22 cellular contexts compared by ENCODE assay signal in the genomic region with DNA sequence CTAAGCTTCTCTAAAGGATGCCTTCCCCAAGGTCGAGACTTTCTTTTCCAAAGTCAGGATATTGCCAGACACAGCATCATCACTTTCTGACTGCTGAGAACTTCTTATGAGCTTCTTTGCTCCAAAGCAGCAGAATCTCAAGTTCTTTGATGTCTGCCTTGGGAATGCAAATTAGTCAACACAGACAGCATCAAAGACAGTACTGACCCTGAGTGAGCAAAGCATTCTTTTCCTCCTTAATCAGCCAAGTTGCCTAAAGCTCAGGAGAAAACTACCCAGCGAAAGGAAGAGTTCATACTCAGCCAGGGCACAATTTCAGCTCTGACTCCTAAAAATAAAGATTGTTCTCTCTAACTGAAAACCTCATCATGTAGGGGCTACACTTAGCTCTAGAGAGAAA.
DNase-seq lines count a peak whose midpoint lies in the region; ATAC-seq, FAIRE-seq and TF ChIP-seq lines count a peak whose summit lies in the region.
"Had no signal": no experiment of that assay in that cellular context is flagged by ENCODE, and none has a peak within 500 bp of the region (broad histone marks: within the 10 kb centered on the region; RNA-seq: fewer than 3 reads in every experiment).

No MANE protein-coding gene starts in this region.

- no peaks in the 10 kb centered on the region for H3K79me2 ChIP-seq in ACC112 (ENCODE audit: control insufficient read depth, insufficient read depth, low read length, unreplicated experiment)

- no peaks in the 10 kb centered on the region for H3K27me3 ChIP-seq in ACC112 (ENCODE audit: insufficient read depth, low read length)
- no peaks in the 10 kb centered on the region for H3K27me3 ChIP-seq in brain microvascular endothelial cell (replicated peaks)
- no peaks in the 10 kb centered on the region for H3K27me3 ChIP-seq in H7 (ENCODE audit: control insufficient read depth, insufficient read depth, low read length)

- TF ChIP-seq CTCF in brain microvascular endothelial cell (IDR thresholded peaks at IDR 0.05; ENCODE audit: low read depth, low read length, missing control alignments), result no peak

- DNase-seq in HCEC 1CT, result peak; percentile 85
- peak; percentile 32 for DNase-seq in brain microvascular endothelial cell
- DNase-seq in kidney tubule cell (ENCODE audit: low spot score), result peak; percentile 35
- no peak for DNase-seq in stimulated activated naive CD8-positive, alpha-beta T cell treated with anti-CD3 and anti-CD28 coated beads, Interleukin-15, amount 100 ng/mL, for 72 hours
- no peak for DNase-seq in frontal cortex (ENCODE audit: low spot score in 2 of 2)
- DNase-seq in H7, result no peak
- DNase-seq: activated CD4-positive, alpha-beta T cell treated with anti-CD3 and anti-CD28 coated beads, Interleukin-2, amount 50 U/mL, for 48 hours; activated naive CD4-positive, alpha-beta T cell treated with anti-CD3 and anti-CD28 coated beads for 36 hours; head of caudate nucleus; immature natural killer cell; MV-4-11; NCI-H2081 treated with DMSO at 0.1 percent for 48 hours; NCI-H524 treated with DMSO at 0.1 percent for 48 hours; T-helper 1 cell had no signal

- ATAC-seq in stimulated activated naive CD8-positive, alpha-beta T cell treated with anti-CD3 and anti-CD28 coated beads, Interleukin-15, amount 100 ng/mL, for 72 hours, result no peak
- ATAC-seq in GM19023 (IDR thresholded peaks at IDR 0.05; ENCODE audit: unreplicated experiment), result no peak
- ATAC-seq: Right ventricle myocardium inferior; stimulated activated effector memory CD8-positive, alpha-beta T cell treated with anti-CD3 and anti-CD28 coated beads, Interleukin-12 subunit alpha, Interleukin-12 subunit beta, amount 100 ng/mL, for 72 hours had no signal

- in situ Hi-C loops in brain microvascular endothelial cell (cut with HindIII; ENCODE audit: low pct_ligation_motif_present, low sequenced_read_pairs), result no loop called here

- H3K27ac ChIP-seq in ACC112 (ENCODE audit: low read depth, low read length) (peak overlapping the region; percentile 50), brain microvascular endothelial cell (peak overlapping the region; percentile 20)
- H3K27ac ChIP-seq: VCaP had no signal

- no peak overlapping the region for H3K4me3 ChIP-seq in ACC112 (ENCODE audit: low read depth, low read length)
- no peak overlapping the region for H3K4me3 ChIP-seq in brain microvascular endothelial cell (ENCODE audit: low read depth, low read length)
- no peak overlapping the region for H3K4me3 ChIP-seq in H7 (ENCODE audit: insufficient read depth, low read depth, low read length)

- H3K36me3 ChIP-seq in ACC112 (ENCODE audit: insufficient read depth, low read length) (no peaks in the 10 kb centered on the region), brain microvascular endothelial cell (replicated peaks) (no peaks in the 10 kb centered on the region), H7 (replicated peaks; ENCODE audit: control insufficient read depth, insufficient read depth, low read length) (no peaks in the 10 kb centered on the region)

- H3K9me3 Mint-ChIP-seq in stimulated activated naive CD8-positive, alpha-beta T cell treated with anti-CD3 and anti-CD28 coated beads, Interleukin-15, amount 100 ng/mL, for 72 hours, result peaks cover 19 to 27% of the 10 kb centered on the region in 2 donors

- no peaks in the 10 kb centered on the region for H3K4me1 Mint-ChIP-seq in stimulated activated naive CD8-positive, alpha-beta T cell treated with anti-CD3 and anti-CD28 coated beads, Interleukin-15, amount 100 ng/mL, for 72 hours
- H3K4me1 Mint-ChIP-seq: immature natural killer cell; stimulated activated effector memory CD8-positive, alpha-beta T cell treated with anti-CD3 and anti-CD28 coated beads, Interleukin-12 subunit alpha, Interleukin-12 subunit beta, amount 100 ng/mL, for 72 hours had no signal

- H3K27me3 Mint-ChIP-seq in stimulated activated naive CD8-positive, alpha-beta T cell treated with anti-CD3 and anti-CD28 coated beads, Interleukin-15, amount 100 ng/mL, for 72 hours, result peaks cover 9% of the 10 kb centered on the region

- H3K4me1 ChIP-seq in ACC112 (ENCODE audit: control insufficient read depth, insufficient read depth, low read length, unreplicated experiment), result peaks cover 10% of the 10 kb centered on the region

- no peak overlapping the region for H3K4me3 Mint-ChIP-seq in stimulated activated naive CD8-positive, alpha-beta T cell treated with anti-CD3 and anti-CD28 coated beads, Interleukin-15, amount 100 ng/mL, for 72 hours
- H3K4me3 Mint-ChIP-seq: activated naive CD4-positive, alpha-beta T cell treated with anti-CD3 and anti-CD28 coated beads for 36 hours; brain; immature natural killer cell; stimulated activated effector memory CD8-positive, alpha-beta T cell treated with anti-CD3 and anti-CD28 coated beads, Interleukin-12 subunit alpha, Interleukin-12 subunit beta, amount 100 ng/mL, for 72 hours had no signal

- peak overlapping the region; percentile 14 for H2AFZ ChIP-seq in ACC112 (ENCODE audit: low read length, unreplicated experiment)

- H3K27ac Mint-ChIP-seq in stimulated activated naive CD8-positive, alpha-beta T cell treated with anti-CD3 and anti-CD28 coated beads, Interleukin-15, amount 100 ng/mL, for 72 hours, result no peak overlapping the region
- H3K27ac Mint-ChIP-seq: activated naive CD4-positive, alpha-beta T cell treated with anti-CD3 and anti-CD28 coated beads for 36 hours; brain; immature natural killer cell; stimulated activated effector memory CD8-positive, alpha-beta T cell treated with anti-CD3 and anti-CD28 coated beads, Interleukin-12 subunit alpha, Interleukin-12 subunit beta, amount 100 ng/mL, for 72 hours had no signal

- no peak for FAIRE-seq in frontal cortex (lab: Jason Lieb, UNC)
- FAIRE-seq: GM18507, H1 had no signal

Comparison
In these comparisons a context has a peak if more than half of its experiments do, and no peak if none do; other contexts are left out.
1. DNase-seq: peak in HCEC 1CT (single experiment), brain microvascular endothelial cell (single experiment) and kidney tubule cell (single experiment); none in stimulated activated naive CD8-positive, alpha-beta T cell treated with anti-CD3 and anti-CD28 coated beads, Interleukin-15, amount 100 ng/mL, for 72 hours (0 of 2), frontal cortex (0 of 2) and H7 (single experiment).